ENCODE assay signal across 8 cellular contexts in genomic region chr1:17494114-17494729, GRCh38. TPM values are rescaled to one million over a fixed set of nuclear protein-coding genes. Genes with fewer than 3 reads are reported as not detected.
DNase-seq lines count a peak whose midpoint lies in the region; ATAC-seq, FAIRE-seq and TF ChIP-seq lines count a peak whose summit lies in the region.

No MANE protein-coding gene starts in this region.

- FAIRE-seq in GM19239 (lab: Jason Lieb, UNC) = peak; percentile 59

- H3K4me1 Mint-ChIP-seq in memory B cell = no peaks in the 10 kb centered on the region

- H3K4me3 ChIP-seq in AG04450 (ENCODE audit: low read depth, low read length) = no peak overlapping the region

- H3K9me3 ChIP-seq in AG04450 (ENCODE audit: control insufficient read depth, insufficient read depth, low read length) = no peaks in the 10 kb centered on the region

- peak; percentile 80 for ATAC-seq in memory B cell (ENCODE audit: low read depth)
- ATAC-seq in GM18870 (IDR thresholded peaks at IDR 0.05; ENCODE audit: unreplicated experiment) = no peak

- no peak overlapping the region for H3K27ac ChIP-seq in AG04450 (ENCODE audit: low read depth, low read length)

- H3K27me3 ChIP-seq in AG04450 (ENCODE audit: control insufficient read depth, insufficient read depth, low read length) = peaks cover 9% of the 10 kb centered on the region

- DNase-seq in AG04450 (ENCODE audit: low read depth, low spot score) (peak; percentile 20), GM19239 (ENCODE audit: insufficient read length, low spot score) (peak; percentile 64), NCI-H510A (lab: John Stamatoyannopoulos, UW) (peak; percentile 52), memory B cell (ENCODE audit: low spot score in 2 of 2) (peak; percentile 62 to 76)
- peak; percentile 46 to 49 for DNase-seq in activated CD4-positive, alpha-beta T cell treated with anti-CD3 and anti-CD28 coated beads, Interleukin-2, amount 50 U/mL, for 4 hours
- DNase-seq in effector CD4-positive, alpha-beta T cell = peak; percentile 41
- DNase-seq in stimulated activated CD8-positive, alpha-beta memory T cell treated with anti-CD3 and anti-CD28 coated beads, Interleukin-2, amount 100 ng/mL, for 1 hour (ENCODE audit: low read depth in 2 of 2) = peak; percentile 11 to 41

- no peak overlapping the region for H3K27ac Mint-ChIP-seq in memory B cell

- TF ChIP-seq CTCF in AG04450 (IDR thresholded peaks at IDR 0.05; ENCODE audit: low read depth, low read length) = peak; percentile 95

- H3K36me3 Mint-ChIP-seq in memory B cell = no peaks in the 10 kb centered on the region

- POLR2A ChIA-PET in AG04450 (lab: Yijun Ruan, JAX) = interaction anchor here (0.6 kb wide), 1 partner anchor 112 kb away, joined by 4 read pairs; no protein-coding TSS in a partner anchor

- no peaks in the 10 kb centered on the region for H3K9me3 Mint-ChIP-seq in memory B cell

- CTCF ChIA-PET in AG04450 (lab: Charles Lee) = interaction anchor here (0.6 to 2.7 kb wide), 36 partner anchors 8 to 332 kb away, joined by 3 to 83 read pairs (median 4); no protein-coding TSS in a partner anchor

- no peak overlapping the region for H3K4me3 Mint-ChIP-seq in memory B cell

- H3K27me3 Mint-ChIP-seq in memory B cell = peaks cover 7% of the 10 kb centered on the region

RNA-seq across cellular contexts. Expression of gene ARHGEF10L, which starts 45.3 kb away (rescaled TPM):
- 5.7 and 7.8 TPM in 2 replicates for polyA plus RNA-seq in AG04450 (2011; rRNA removed)
- polyA minus RNA-seq in AG04450 (2011; rRNA and poly(A)+ RNA removed) = 11.0 and 14.9 TPM in 2 replicates

RNA-seq across cellular contexts. Expression of gene RCC2, which starts 54.7 kb away (rescaled TPM):
- 43.3 and 43.4 TPM in 2 replicates for polyA plus RNA-seq in AG04450 (2011; rRNA removed)
- polyA minus RNA-seq in AG04450 (2011; rRNA and poly(A)+ RNA removed) = 50.1 and 62.1 TPM in 2 replicates
